In genomic region chr10:72215611-72216549, GRCh38 we compare ENCODE assay signal across 1 cellular context.
TF ChIP-seq lines count a peak whose summit lies in the region.

Gene ANAPC16 (plus strand): TSS chr10:72216012. CDS start chr10:72223915, 7,903 bp downstream.
Gene ASCC1 (minus strand): TSS chr10:72216276. CDS start chr10:72213298, 2,978 bp downstream.

TF ChIP-seq in WTC11, 78 proteins besides CTCF, POLR2A, EP300 and RAD21 (continued from another document):
- TF ChIP-seq SMAD3 (CRISPR knock-in tag; IDR thresholded peaks at IDR 0.05; ENCODE audit: borderline replicate concordance) (peak; percentile 88), ZNF396 (CRISPR knock-in tag; IDR thresholded peaks at IDR 0.05; ENCODE audit: borderline replicate concordance) (no peak), NFE2L1 (CRISPR knock-in tag; IDR thresholded peaks at IDR 0.05) (peak; percentile 55; the same call in 1 of the 2 replicates), CREM (CRISPR knock-in tag; IDR thresholded peaks at IDR 0.05) (peak; percentile 61; the same call in 1 of the 2 replicates), ETV6 (CRISPR knock-in tag; IDR thresholded peaks at IDR 0.05) (peak; percentile 97), ZSCAN18 (CRISPR knock-in tag; IDR thresholded peaks at IDR 0.05) (no peak), OVOL2 (CRISPR knock-in tag; IDR thresholded peaks at IDR 0.05; ENCODE audit: borderline replicate concordance) (no peak), FOXK1 (CRISPR knock-in tag; IDR thresholded peaks at IDR 0.05) (peak; percentile 70), NR3C1 (CRISPR knock-in tag; conservative IDR thresholded peaks at IDR 0.05; ENCODE audit: low read depth) (no peak), GABPB1 (CRISPR knock-in tag; IDR thresholded peaks at IDR 0.05) (peak; percentile 79; the same call in 1 of the 2 replicates), NR1H2 (CRISPR knock-in tag; IDR thresholded peaks at IDR 0.05) (no peak), ELF4 (CRISPR knock-in tag; IDR thresholded peaks at IDR 0.05; ENCODE audit: low read depth) (no peak), HMGXB4 (CRISPR knock-in tag; IDR thresholded peaks at IDR 0.05) (0 out of 2 replicates have a peak, but pooled peaks have one; percentile 43), FOXP4 (CRISPR knock-in tag; IDR thresholded peaks at IDR 0.05) (peak; percentile 54; the same call in 1 of the 2 replicates), RELA (CRISPR knock-in tag; IDR thresholded peaks at IDR 0.05; ENCODE audit: borderline replicate concordance) (no peak), ZNF121 (CRISPR knock-in tag; IDR thresholded peaks at IDR 0.05) (no peak), TEAD4 (CRISPR knock-in tag; IDR thresholded peaks at IDR 0.05) (peak; percentile 79; the same call in 1 of the 2 replicates), ZNF416 (CRISPR knock-in tag; IDR thresholded peaks at IDR 0.05) (0 out of 2 replicates have a peak, but pooled peaks have one; percentile 50), TCF7 (CRISPR knock-in tag; IDR thresholded peaks at IDR 0.05; ENCODE audit: low read depth) (no peak)
- TF ChIP-seq, protein P1, sequence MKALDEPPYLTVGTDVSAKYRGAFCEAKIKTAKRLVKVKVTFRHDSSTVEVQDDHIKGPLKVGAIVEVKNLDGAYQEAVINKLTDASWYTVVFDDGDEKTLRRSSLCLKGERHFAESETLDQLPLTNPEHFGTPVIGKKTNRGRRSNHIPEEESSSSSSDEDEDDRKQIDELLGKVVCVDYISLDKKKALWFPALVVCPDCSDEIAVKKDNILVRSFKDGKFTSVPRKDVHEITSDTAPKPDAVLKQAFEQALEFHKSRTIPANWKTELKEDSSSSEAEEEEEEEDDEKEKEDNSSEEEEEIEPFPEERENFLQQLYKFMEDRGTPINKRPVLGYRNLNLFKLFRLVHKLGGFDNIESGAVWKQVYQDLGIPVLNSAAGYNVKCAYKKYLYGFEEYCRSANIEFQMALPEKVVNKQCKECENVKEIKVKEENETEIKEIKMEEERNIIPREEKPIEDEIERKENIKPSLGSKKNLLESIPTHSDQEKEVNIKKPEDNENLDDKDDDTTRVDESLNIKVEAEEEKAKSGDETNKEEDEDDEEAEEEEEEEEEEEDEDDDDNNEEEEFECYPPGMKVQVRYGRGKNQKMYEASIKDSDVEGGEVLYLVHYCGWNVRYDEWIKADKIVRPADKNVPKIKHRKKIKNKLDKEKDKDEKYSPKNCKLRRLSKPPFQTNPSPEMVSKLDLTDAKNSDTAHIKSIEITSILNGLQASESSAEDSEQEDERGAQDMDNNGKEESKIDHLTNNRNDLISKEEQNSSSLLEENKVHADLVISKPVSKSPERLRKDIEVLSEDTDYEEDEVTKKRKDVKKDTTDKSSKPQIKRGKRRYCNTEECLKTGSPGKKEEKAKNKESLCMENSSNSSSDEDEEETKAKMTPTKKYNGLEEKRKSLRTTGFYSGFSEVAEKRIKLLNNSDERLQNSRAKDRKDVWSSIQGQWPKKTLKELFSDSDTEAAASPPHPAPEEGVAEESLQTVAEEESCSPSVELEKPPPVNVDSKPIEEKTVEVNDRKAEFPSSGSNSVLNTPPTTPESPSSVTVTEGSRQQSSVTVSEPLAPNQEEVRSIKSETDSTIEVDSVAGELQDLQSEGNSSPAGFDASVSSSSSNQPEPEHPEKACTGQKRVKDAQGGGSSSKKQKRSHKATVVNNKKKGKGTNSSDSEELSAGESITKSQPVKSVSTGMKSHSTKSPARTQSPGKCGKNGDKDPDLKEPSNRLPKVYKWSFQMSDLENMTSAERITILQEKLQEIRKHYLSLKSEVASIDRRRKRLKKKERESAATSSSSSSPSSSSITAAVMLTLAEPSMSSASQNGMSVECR (CRISPR knock-in tag; IDR thresholded peaks at IDR 0.05; ENCODE audit: borderline replicate concordance), result peak; percentile 78; the same call in 1 of the 2 replicates
- TF ChIP-seq, protein P2, sequence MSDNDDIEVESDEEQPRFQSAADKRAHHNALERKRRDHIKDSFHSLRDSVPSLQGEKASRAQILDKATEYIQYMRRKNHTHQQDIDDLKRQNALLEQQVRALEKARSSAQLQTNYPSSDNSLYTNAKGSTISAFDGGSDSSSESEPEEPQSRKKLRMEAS (CRISPR knock-in tag; IDR thresholded peaks at IDR 0.05), result peak; percentile 95
